ENCODE assay signal across 1 cellular context in the genomic region with DNA sequence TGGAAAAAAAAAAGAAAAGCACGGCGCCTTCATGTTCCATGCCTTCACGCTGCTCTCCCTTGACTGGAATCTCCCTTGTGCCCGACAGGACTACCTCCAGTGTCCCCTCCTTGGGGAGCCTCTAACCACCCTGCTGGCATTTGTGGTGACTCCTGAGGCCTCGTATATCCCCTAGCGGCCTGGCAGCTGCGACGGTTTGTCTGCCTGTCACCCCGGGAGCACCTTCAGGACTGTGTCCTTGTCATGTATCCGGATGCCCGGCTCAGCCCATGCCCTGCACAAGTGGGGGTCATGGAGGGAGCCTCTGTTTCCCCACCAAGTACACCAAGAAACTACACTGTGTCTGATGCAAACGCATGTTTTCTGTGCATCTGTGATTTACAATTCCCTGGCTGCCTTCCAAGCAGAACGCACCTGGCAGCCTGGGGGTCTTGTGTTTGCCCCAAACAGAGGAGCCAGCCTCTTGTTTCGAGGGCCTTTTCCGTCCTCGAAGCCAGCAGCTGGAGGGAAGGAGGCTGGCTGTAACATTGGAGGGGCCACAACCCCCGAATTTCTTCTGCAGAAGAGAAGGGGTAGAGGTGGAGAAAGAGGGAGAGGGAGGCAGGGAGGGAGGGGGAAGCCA.
TF ChIP-seq lines count a peak whose summit lies in the region.

No MANE protein-coding gene starts in this region.

TF ChIP-seq in A549, 52 proteins besides CTCF, POLR2A, EP300 and RAD21:
- TF ChIP-seq CEBPB (IDR thresholded peaks at IDR 0.05) = no peak
- no peak for TF ChIP-seq EHMT2 (IDR thresholded peaks at IDR 0.05; ENCODE audit: low read depth)
- TF ChIP-seq, protein P1, sequence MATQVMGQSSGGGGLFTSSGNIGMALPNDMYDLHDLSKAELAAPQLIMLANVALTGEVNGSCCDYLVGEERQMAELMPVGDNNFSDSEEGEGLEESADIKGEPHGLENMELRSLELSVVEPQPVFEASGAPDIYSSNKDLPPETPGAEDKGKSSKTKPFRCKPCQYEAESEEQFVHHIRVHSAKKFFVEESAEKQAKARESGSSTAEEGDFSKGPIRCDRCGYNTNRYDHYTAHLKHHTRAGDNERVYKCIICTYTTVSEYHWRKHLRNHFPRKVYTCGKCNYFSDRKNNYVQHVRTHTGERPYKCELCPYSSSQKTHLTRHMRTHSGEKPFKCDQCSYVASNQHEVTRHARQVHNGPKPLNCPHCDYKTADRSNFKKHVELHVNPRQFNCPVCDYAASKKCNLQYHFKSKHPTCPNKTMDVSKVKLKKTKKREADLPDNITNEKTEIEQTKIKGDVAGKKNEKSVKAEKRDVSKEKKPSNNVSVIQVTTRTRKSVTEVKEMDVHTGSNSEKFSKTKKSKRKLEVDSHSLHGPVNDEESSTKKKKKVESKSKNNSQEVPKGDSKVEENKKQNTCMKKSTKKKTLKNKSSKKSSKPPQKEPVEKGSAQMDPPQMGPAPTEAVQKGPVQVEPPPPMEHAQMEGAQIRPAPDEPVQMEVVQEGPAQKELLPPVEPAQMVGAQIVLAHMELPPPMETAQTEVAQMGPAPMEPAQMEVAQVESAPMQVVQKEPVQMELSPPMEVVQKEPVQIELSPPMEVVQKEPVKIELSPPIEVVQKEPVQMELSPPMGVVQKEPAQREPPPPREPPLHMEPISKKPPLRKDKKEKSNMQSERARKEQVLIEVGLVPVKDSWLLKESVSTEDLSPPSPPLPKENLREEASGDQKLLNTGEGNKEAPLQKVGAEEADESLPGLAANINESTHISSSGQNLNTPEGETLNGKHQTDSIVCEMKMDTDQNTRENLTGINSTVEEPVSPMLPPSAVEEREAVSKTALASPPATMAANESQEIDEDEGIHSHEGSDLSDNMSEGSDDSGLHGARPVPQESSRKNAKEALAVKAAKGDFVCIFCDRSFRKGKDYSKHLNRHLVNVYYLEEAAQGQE (IDR thresholded peaks at IDR 0.05) = no peak
- TF ChIP-seq MYC (IDR thresholded peaks at IDR 0.05; ENCODE audit: borderline replicate concordance, low read length) = no peak
- TF ChIP-seq FOSB (CRISPR knock-in tag; IDR thresholded peaks at IDR 0.05) = no peak
- TF ChIP-seq ZC3H11A (IDR thresholded peaks at IDR 0.05) = no peak
- no peak for TF ChIP-seq ELK1 (IDR thresholded peaks at IDR 0.05; ENCODE audit: low read depth, low read length)
- no peak for TF ChIP-seq ZNF302 (CRISPR knock-in tag; IDR thresholded peaks at IDR 0.05)
- no peak for TF ChIP-seq RFX5 (IDR thresholded peaks at IDR 0.05)
- no peak for TF ChIP-seq JUN (IDR thresholded peaks at IDR 0.05)
- no peak for TF ChIP-seq KDM5A (IDR thresholded peaks at IDR 0.05)
- TF ChIP-seq TP53 (CRISPR knock-in tag; IDR thresholded peaks at IDR 0.05) = no peak
- TF ChIP-seq EHF (CRISPR knock-in tag; IDR thresholded peaks at IDR 0.05) = no peak
- no peak for TF ChIP-seq SMC3 (IDR thresholded peaks at IDR 0.05)
- no peak for TF ChIP-seq SREBF2 (IDR thresholded peaks at IDR 0.05)
- TF ChIP-seq HOXA7 (CRISPR knock-in tag; IDR thresholded peaks at IDR 0.05) = no peak
- TF ChIP-seq, protein P2, sequence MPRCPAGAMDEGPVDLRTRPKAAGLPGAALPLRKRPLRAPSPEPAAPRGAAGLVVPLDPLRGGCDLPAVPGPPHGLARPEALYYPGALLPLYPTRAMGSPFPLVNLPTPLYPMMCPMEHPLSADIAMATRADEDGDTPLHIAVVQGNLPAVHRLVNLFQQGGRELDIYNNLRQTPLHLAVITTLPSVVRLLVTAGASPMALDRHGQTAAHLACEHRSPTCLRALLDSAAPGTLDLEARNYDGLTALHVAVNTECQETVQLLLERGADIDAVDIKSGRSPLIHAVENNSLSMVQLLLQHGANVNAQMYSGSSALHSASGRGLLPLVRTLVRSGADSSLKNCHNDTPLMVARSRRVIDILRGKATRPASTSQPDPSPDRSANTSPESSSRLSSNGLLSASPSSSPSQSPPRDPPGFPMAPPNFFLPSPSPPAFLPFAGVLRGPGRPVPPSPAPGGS (IDR thresholded peaks at IDR 0.05) = no peak
- no peak for TF ChIP-seq MAFK (IDR thresholded peaks at IDR 0.05; ENCODE audit: partially characterized antibody)
- no peak for TF ChIP-seq RNF2 (IDR thresholded peaks at IDR 0.05; ENCODE audit: borderline replicate concordance, low read depth)
